Comparison of ENCODE assay signal across 26 cellular contexts in genomic region chr7:131664570-131664969, GRCh38.
"Had no signal": no experiment of that assay in that cellular context is flagged by ENCODE, and none has a peak within 500 bp of the region (broad histone marks: within the 10 kb centered on the region; RNA-seq: fewer than 3 reads in every experiment).

No MANE protein-coding gene starts in this region.

- FAIRE-seq: colon, frontal cortex, kidney had no signal

- H3K79me2 ChIP-seq: hepatocyte had no signal

- DNase-seq: dorsolateral prefrontal cortex; effector CD4-positive, alpha-beta T cell; effector memory CD4-positive, alpha-beta T cell; erythroblast; esophagus squamous epithelium; foreskin keratinocyte; heart left ventricle; hypothalamus; immature natural killer cell; islet precursor cell; kidney; kidney glomerular epithelial cell; left colon; left lung; left ventricle myocardium superior; lower lobe of right lung; mesenchymal stem cell; mucosa of descending colon; naive B cell had no signal

- H3K4me2 ChIP-seq: hepatocyte had no signal

- H3K4me1 ChIP-seq: esophagus squamous epithelium, foreskin keratinocyte, gastroesophageal sphincter, heart left ventricle, left lung, lower lobe of right lung had no signal

- H2AFZ ChIP-seq: hepatocyte had no signal

- H3K4me3 ChIP-seq: coronary artery, dorsolateral prefrontal cortex, esophagus squamous epithelium, gastroesophageal sphincter, heart left ventricle, hepatocyte, left lung, lower lobe of right lung, mucosa of descending colon had no signal

- H3K27ac ChIP-seq: dorsolateral prefrontal cortex, epithelial cell of prostate, esophagus squamous epithelium, foreskin keratinocyte, gastroesophageal sphincter, hepatocyte, left lung, lower lobe of right lung had no signal

- H3K27me3 ChIP-seq: dorsolateral prefrontal cortex, heart left ventricle, hepatocyte, left lung had no signal

- H3K9me3 ChIP-seq: esophagus squamous epithelium, gastroesophageal sphincter, heart left ventricle, left lung, lower lobe of right lung, mucosa of descending colon had no signal

- H3K36me3 ChIP-seq: esophagus squamous epithelium, gastroesophageal sphincter, heart left ventricle, left lung, lower lobe of right lung had no signal

- ATAC-seq: esophagus mucosa, foreskin keratinocyte, gastroesophageal sphincter, left colon, left lung, left ventricle myocardium superior, lower lobe of right lung, mucosa of descending colon had no signal
